In genomic region chrX:25015486-25016360, GRCh38 we compare ENCODE assay signal across 8 cellular contexts. TPM values are rescaled to one million over a fixed set of nuclear protein-coding genes. Genes with fewer than 3 reads are reported as not detected.
A peak's percentile ranks its signal among the peaks of the same experiment; 100 is the strongest.
DNase-seq lines count a peak whose midpoint lies in the region; ATAC-seq, FAIRE-seq and TF ChIP-seq lines count a peak whose summit lies in the region.

Gene ARX (minus strand): TSS chrX:25015965. CDS start chrX:25015737, 228 bp downstream.

- H2BK15ac ChIP-seq in H1 (ENCODE audit: low read length), result no peak within 1 kb of the TSS

- peaks cover 10% of the 10 kb centered on the region; the same call in 1 of the 2 replicates for H3K23me2 ChIP-seq in H1 (ENCODE audit: low read depth, low read length)

- intact Hi-C loops in vagina (cut with DNase I), result no loop called here

- H3K23ac ChIP-seq in H1 (ENCODE audit: insufficient read length), result no peak within 1 kb of the TSS

- H4K8ac ChIP-seq in H1 (ENCODE audit: extremely low read depth, insufficient read depth, low read length), result no peak within 1 kb of the TSS

- no peak within 1 kb of the TSS for H3K56ac ChIP-seq in H1 (replicated peaks; ENCODE audit: insufficient read length, low read depth, low read length)

- no peak within 1 kb of the TSS for H2AFZ ChIP-seq in H1 (ENCODE audit: low read length)

- H3K27me3 ChIP-seq in H1 (replicated peaks in 1 of 4; ENCODE audit: control insufficient read depth in 3 of 4, extremely low read depth in 1 of 4, insufficient read depth in 3 of 4, low read length in 3 of 4) (peaks cover 64 to 98% (median 90%) of the 10 kb centered on the region in 4 experiments), vagina (peaks cover under 1% of the 10 kb centered on the region), SJCRH30 (no peaks in the 10 kb centered on the region)

- no peak for TF ChIP-seq RAD21 in H1 (IDR thresholded peaks at IDR 0.05 in 1 of 2, conservative IDR thresholded peaks at IDR 0.05 in 1 of 2; ENCODE audit: low read depth in 2 of 2, low read length in 2 of 2)

- WGBS in H1 (ENCODE audit: extremely low coverage in 1 of 2, insufficient coverage in 1 of 2, insufficient read length in 1 of 2, insufficient replicate concordance in 2 of 2, low coverage in 1 of 2, low lambda C conversion rate in 2 of 2, missing lambda C conversion rate in 1 of 2), 2 experiments, result 4% methylated on average over 40 of the region's 58 CpGs; no CpG with 5 or more reads in 1 of the 2 experiments

- H3K4ac ChIP-seq in H1 (replicated peaks; ENCODE audit: insufficient read length, low read depth, low read length), result no peak within 1 kb of the TSS

- no peak for FAIRE-seq in H1 (lab: Jason Lieb, UNC)

- peak within 1 kb of the TSS; percentile 14; the same call in 1 of the 2 replicates for H2BK12ac ChIP-seq in H1 (ENCODE audit: low read depth, low read length)

- no peak within 1 kb of the TSS for H4K91ac ChIP-seq in H1 (replicated peaks; ENCODE audit: insufficient read length, low read length)

- H2BK20ac ChIP-seq in H1 (ENCODE audit: low read length), result no peak within 1 kb of the TSS

- TF ChIP-seq CTCF in H1 (IDR thresholded peaks at IDR 0.05; ENCODE audit: control extremely low read depth in 1 of 3, insufficient read depth in 1 of 3, low read depth in 1 of 3, low read length in 3 of 3) (no peak), vagina (IDR thresholded peaks at IDR 0.05) (no peak)

- H3K4me3 ChIP-seq in H1 (ENCODE audit: extremely low read depth in 1 of 4, insufficient read depth in 2 of 4, low read depth in 3 of 4, low read length in 4 of 4), result peak within 1 kb of the TSS in 3 of 4 experiments; percentile 8 to 54 (median 13); a peak in 6 of 8 replicates
- no peak within 1 kb of the TSS for H3K4me3 ChIP-seq in vagina
- H3K4me3 ChIP-seq in SJCRH30, result no peak within 1 kb of the TSS

- no peak within 1 kb of the TSS for H3K9ac ChIP-seq in H1 (replicated peaks in 1 of 4; ENCODE audit: extremely low read depth in 1 of 4, low read depth in 3 of 4, low read length in 3 of 4)

- H3K9me3 ChIP-seq in H1 (ENCODE audit: insufficient read depth in 2 of 2, low read depth in 1 of 2, low read length in 1 of 2), result no peaks in the 10 kb centered on the region
- no peaks in the 10 kb centered on the region for H3K9me3 ChIP-seq in vagina
- H3K9me3 ChIP-seq in SJCRH30 (replicated peaks), result no peaks in the 10 kb centered on the region

- TF ChIP-seq POLR2A in H1 (IDR thresholded peaks at IDR 0.05; ENCODE audit: control extremely low read depth in 1 of 2, low read depth in 2 of 2, low read length in 2 of 2), result no peak
- no peak for TF ChIP-seq POLR2A in vagina (IDR thresholded peaks at IDR 0.05)

- CTCF ChIA-PET in H1 (lab: Charles Lee; ENCODE audit: partially characterized antibody), result interaction anchor here (0.6 to 1.5 kb wide), 2 partner anchors 128 to 152 kb away, joined by 3 to 7 read pairs; no protein-coding TSS in a partner anchor

- no peaks in the 10 kb centered on the region for H3K79me2 ChIP-seq in H1 (ENCODE audit: control insufficient read depth in 1 of 2, insufficient read depth in 2 of 2, low read length in 2 of 2)

- H3K4me1 ChIP-seq in H1 (replicated peaks in 1 of 4; ENCODE audit: control insufficient read depth in 3 of 4, insufficient read depth in 4 of 4, low read length in 3 of 4) (peaks cover 0 to 17% (median 13%) of the 10 kb centered on the region in 4 experiments), vagina (peaks cover 11% of the 10 kb centered on the region), SJCRH30 (0 out of 2 replicates have a peak, but pooled peaks cover 3% of the 10 kb centered on the region)

- no peak within 1 kb of the TSS for H2AK5ac ChIP-seq in H1 (ENCODE audit: low read depth, low read length)

- POLR2A ChIA-PET in H1 (lab: Charles Lee; ENCODE audit: partially characterized antibody), result interaction anchor here (0.8 to 1.3 kb wide), 2 partner anchors 10 to 13 kb away, joined by 3 read pairs; no protein-coding TSS in a partner anchor

- H3K4me2 ChIP-seq in H1 (ENCODE audit: insufficient read depth in 1 of 2, low read depth in 2 of 2, low read length in 2 of 2), result peak within 1 kb of the TSS; percentile 73 to 75

- ATAC-seq in GM19043 (IDR thresholded peaks at IDR 0.05; ENCODE audit: low read depth, unreplicated experiment), result peak; percentile 55

- H3K36me3 ChIP-seq in H1 (ENCODE audit: control insufficient read depth in 2 of 4, insufficient read depth in 4 of 4, low read length in 3 of 4) (no peaks in the 10 kb centered on the region), vagina (no peaks in the 10 kb centered on the region), SJCRH30 (no peaks in the 10 kb centered on the region)

- H4K5ac ChIP-seq in H1 (ENCODE audit: insufficient read length, low read depth, low read length), result no peak within 1 kb of the TSS

- peaks cover 2 to 7% of the 10 kb centered on the region in 2 experiments for H4K20me1 ChIP-seq in H1 (replicated peaks in 1 of 2; ENCODE audit: control insufficient read depth in 1 of 2, insufficient read depth in 2 of 2, low read length in 2 of 2)

- no peaks in the 10 kb centered on the region for H3K79me1 ChIP-seq in H1 (ENCODE audit: low read depth, low read length)

- no peak for TF ChIP-seq EP300 in H1 (IDR thresholded peaks at IDR 0.05; ENCODE audit: borderline replicate concordance in 1 of 2, low read depth in 2 of 2, low read length in 2 of 2)

- H2BK5ac ChIP-seq in H1 (ENCODE audit: low read depth, low read length), result no peak within 1 kb of the TSS

- no peak within 1 kb of the TSS for H2BK120ac ChIP-seq in H1 (replicated peaks; ENCODE audit: low read depth, low read length)

- no peak within 1 kb of the TSS for H3K14ac ChIP-seq in H1 (ENCODE audit: insufficient read length)

- peak; percentile 52 for DNase-seq in AG08395 (ENCODE audit: low spot score)
- DNase-seq in NCI-H510A (lab: John Stamatoyannopoulos, UW), result peak; percentile 52
- DNase-seq in H1 (ENCODE audit: low read depth in 1 of 2, low spot score in 2 of 2), result peak in 1 of 2 experiments; percentile 77
- DNase-seq in middle frontal gyrus (ENCODE audit: extremely low spot score, low spot score), result peak; percentile 9
- no peak for DNase-seq in A172 (ENCODE audit: low spot score)
- DNase-seq in vagina (ENCODE audit: extremely low spot score in 2 of 2), result no peak
- no peak for DNase-seq in SJCRH30

- H3K27ac ChIP-seq in H1 (ENCODE audit: low read depth, low read length) (no peak within 1 kb of the TSS), vagina (no peak within 1 kb of the TSS), SJCRH30 (no peak within 1 kb of the TSS)

- no peak within 1 kb of the TSS; the same call in 1 of the 2 replicates for H3K18ac ChIP-seq in H1 (ENCODE audit: extremely low read depth, low read length)

TF ChIP-seq in H1, 55 proteins besides CTCF, POLR2A, EP300 and RAD21 (continues in another document):
- TF ChIP-seq BCL11A (IDR thresholded peaks at IDR 0.05; ENCODE audit: low read depth in 2 of 2, low read length in 2 of 2) (no peak), ASH2L (IDR thresholded peaks at IDR 0.05; ENCODE audit: low read length) (peak; percentile 67), KDM4A (IDR thresholded peaks at IDR 0.05; ENCODE audit: low read depth, low read length, severe bottlenecking) (peak; percentile 74), RNF2 (IDR thresholded peaks at IDR 0.05; ENCODE audit: borderline replicate concordance, low read depth, low read length, missing control alignments, poor library complexity, severe bottlenecking) (peak; percentile 67), ATF2 (IDR thresholded peaks at IDR 0.05; ENCODE audit: low read length) (no peak), CTBP2 (IDR thresholded peaks at IDR 0.05; ENCODE audit: borderline replicate concordance, insufficient read depth, insufficient read length, low read length) (peak; percentile 70), USF2 (IDR thresholded peaks at IDR 0.05; ENCODE audit: low read length) (0 out of 2 replicates have a peak, but pooled peaks have one; percentile 43), TAF7 (optimal IDR thresholded peaks at IDR 0.05; ENCODE audit: borderline replicate concordance, low read depth, low read length) (no peak), NANOG (IDR thresholded peaks at IDR 0.05; ENCODE audit: insufficient read depth, low read depth, low read length, poor library complexity, severe bottlenecking) (no peak), E2F6 (IDR thresholded peaks at IDR 0.05) (peak; percentile 91)

RNA-seq across cellular contexts. Expression of gene ARX, which starts in this region (rescaled TPM):
- not detected in 2 replicates for total RNA-seq in H1 (2021; fragmentation: NEBNext Ultra II Directional; extraction: Animal tissue kit (Norgen Biotek cat#: 25700))
- polyA plus RNA-seq in H1 (2011; rRNA removed), result 0.05 TPM in 1 of 2 replicates, not detected in the other
- 0.04 TPM for polyA plus RNA-seq in H1 (2011; cell fraction: cytosol; rRNA removed)
- 0.07 TPM for polyA plus RNA-seq in H1 (2011; cell fraction: nucleus; rRNA removed)
- polyA plus RNA-seq in H1 (2012, experiment 1 of 2), result not detected in 4 replicates
- not detected for polyA plus RNA-seq in H1 (2012, experiment 2 of 2)
- 0.06 TPM for polyA plus RNA-seq in H1 (2013, experiment 1 of 2)
- not detected for polyA plus RNA-seq in H1 (2013, experiment 2 of 2)
- polyA minus RNA-seq in H1 (2011; rRNA and poly(A)+ RNA removed), result not detected in 2 replicates
- not detected for polyA minus RNA-seq in H1 (2011; cell fraction: cytosol; rRNA and poly(A)+ RNA removed)
- not detected for polyA minus RNA-seq in H1 (2011; cell fraction: nucleus; rRNA and poly(A)+ RNA removed)
- total RNA-seq in A172 (2014; rRNA removed; shearing (Covaris generic)), result 0.03 and 0.19 TPM in 2 replicates
- total RNA-seq in vagina, result not detected
- not detected in 2 replicates for total RNA-seq in SJCRH30 (2014; rRNA removed; shearing (Covaris generic))

Comparison
In these comparisons a context has a peak if more than half of its experiments do, and no peak if none do; other contexts are left out.
1. DNase-seq: peak in AG08395 (single experiment), NCI-H510A (single experiment) and middle frontal gyrus (single experiment); none in A172 (single experiment), vagina (0 of 2) and SJCRH30 (0 of 2).
2. H3K4me3 ChIP-seq: peak in H1 (3 of 4); none in vagina (0 of 2) and SJCRH30 (single experiment).